In genomic region chrX:77143907-77144306, GRCh38 we compare ENCODE assay signal across 40 cellular contexts.
"Had no signal": no experiment of that assay in that cellular context is flagged by ENCODE, and none has a peak within 500 bp of the region (broad histone marks: within the 10 kb centered on the region; RNA-seq: fewer than 3 reads in every experiment).

No MANE protein-coding gene starts in this region.

- H3K36me3 ChIP-seq: adrenal gland, ascending aorta, brain microvascular endothelial cell, breast epithelium, cardiac muscle cell had no signal

- H3K27ac Mint-ChIP-seq: activated naive CD4-positive, alpha-beta T cell treated with anti-CD3 and anti-CD28 coated beads for 36 hours; activated naive CD4-positive, alpha-beta T cell treated with anti-CD3 and anti-CD28 coated beads, Interleukin-2, amount 10 ng/mL, durations not matched to agents 7 days and 5 days; activated naive CD4-positive, alpha-beta T cell treated with anti-CD3 and anti-CD28 coated beads, Interleukin-2, amount 50 U/mL, for 24 hours; activated naive CD4-positive, alpha-beta T cell treated with anti-CD3 and anti-CD28 coated beads, Interleukin-2, amount 50 U/mL, for 72 hours; activated naive CD8-positive, alpha-beta T cell; activated naive CD8-positive, alpha-beta T cell treated with anti-CD3 and anti-CD28 coated beads for 36 hours; activated naive CD8-positive, alpha-beta T cell treated with anti-CD3 and anti-CD28 coated beads, Interleukin-2, amount 10 ng/mL, durations not matched to agents 7 days and 5 days; activated naive CD8-positive, alpha-beta T cell treated with anti-CD3 and anti-CD28 coated beads, Interleukin-2, amount 50 U/mL, for 24 hours; activated T-cell treated with anti-CD3 and anti-CD28 coated beads, Interleukin-2, amount 50 U/mL, for 24 hours; activated T-cell treated with anti-CD3 and anti-CD28 coated beads, Interleukin-2, amount 50 U/mL, for 72 hours; activated T-helper 1 cell treated with anti-CD3 and anti-CD28 coated beads, Interleukin-12 subunit alpha, Interleukin-12 subunit beta, Interleukin-2, Interleukin-4 antibody, amounts not matched to agents 30 ng/mL and 10 ng/mL and 1 ng/mL, durations not matched to agents 14 hours and 24 hours and 36 hours; activated T-helper 17 cell treated with anti-CD3 and anti-CD28 coated beads, Interleukin-2, amount 50 U/mL, for 72 hours; activated T-helper 2 cell treated with anti-CD3 and anti-CD28 coated beads, Interferon-gamma antibody, Interleukin-2, Interleukin-4, amounts not matched to agents 10 μg/mL and 5 μg/mL and 100 μg/mL, durations not matched to agents 14 hours and 24 hours and 36 hours; brain had no signal

- H3K27ac ChIP-seq: adrenal gland, ascending aorta, body of pancreas, brain microvascular endothelial cell, breast epithelium, cardiac muscle cell had no signal

- H3K27me3 Mint-ChIP-seq: activated naive CD4-positive, alpha-beta T cell treated with anti-CD3 and anti-CD28 coated beads, Interleukin-2, amount 10 ng/mL, durations not matched to agents 7 days and 5 days; activated naive CD4-positive, alpha-beta T cell treated with anti-CD3 and anti-CD28 coated beads, Interleukin-2, amount 50 U/mL, for 24 hours; activated naive CD8-positive, alpha-beta T cell treated with anti-CD3 and anti-CD28 coated beads for 36 hours; activated naive CD8-positive, alpha-beta T cell treated with anti-CD3 and anti-CD28 coated beads, Interleukin-2, amount 10 ng/mL, durations not matched to agents 7 days and 5 days; activated naive CD8-positive, alpha-beta T cell treated with anti-CD3 and anti-CD28 coated beads, Interleukin-2, amount 50 U/mL, for 24 hours had no signal

- H3K4me1 ChIP-seq: adrenal gland, ascending aorta, body of pancreas, breast epithelium had no signal

- H3K9me3 Mint-ChIP-seq: activated naive CD4-positive, alpha-beta T cell treated with anti-CD3 and anti-CD28 coated beads, Interleukin-2, amount 10 ng/mL, durations not matched to agents 7 days and 5 days; activated naive CD4-positive, alpha-beta T cell treated with anti-CD3 and anti-CD28 coated beads, Interleukin-2, amount 50 U/mL, for 24 hours; activated naive CD8-positive, alpha-beta T cell treated with anti-CD3 and anti-CD28 coated beads, Interleukin-2, amount 50 U/mL, for 24 hours; activated T-cell treated with anti-CD3 and anti-CD28 coated beads, Interleukin-2, amount 50 U/mL, for 24 hours; activated T-cell treated with anti-CD3 and anti-CD28 coated beads, Interleukin-2, amount 50 U/mL, for 4 hours had no signal

- ATAC-seq: activated naive CD4-positive, alpha-beta T cell treated with anti-CD3 and anti-CD28 coated beads, Interleukin-2, amount 50 U/mL, for 72 hours; activated naive CD8-positive, alpha-beta T cell treated with anti-CD3 and anti-CD28 coated beads, Interleukin-2, amount 50 U/mL, for 24 hours; activated T-cell treated with anti-CD3 and anti-CD28 coated beads, Interleukin-2, amount 50 U/mL, for 4 hours; activated T-cell treated with anti-CD3 and anti-CD28 coated beads, Interleukin-2, amount 50 U/mL, for 72 hours; activated T-helper 17 cell treated with anti-CD3 and anti-CD28 coated beads, Interleukin-2, amount 50 U/mL, for 72 hours; body of pancreas had no signal

- FAIRE-seq: bronchial epithelial cell had no signal

- H3K4me3 ChIP-seq: adrenal gland, ascending aorta, body of pancreas, breast epithelium, cardiac muscle cell had no signal

- H3K9me3 ChIP-seq: adrenal gland, body of pancreas had no signal

- DNase-seq: activated effector memory CD4-positive, alpha-beta T cell treated with anti-CD3 and anti-CD28 coated beads, Interleukin-2, amount 50 U/mL, for 16 hours; activated effector memory CD4-positive, alpha-beta T cell treated with Interleukin-2 at 50 U/mL for 16 hours; activated gamma-delta T cell; activated gamma-delta T cell treated with Interleukin-2 at 50 U/mL for 16 hours; activated naive CD4-positive, alpha-beta T cell; activated naive CD4-positive, alpha-beta T cell treated with anti-CD3 and anti-CD28 coated beads for 36 hours; activated naive CD4-positive, alpha-beta T cell treated with anti-CD3 and anti-CD28 coated beads, Interleukin-2, amount 10 ng/mL, durations not matched to agents 7 days and 5 days; activated naive CD4-positive, alpha-beta T cell treated with anti-CD3 and anti-CD28 coated beads, Interleukin-2, amount 50 U/mL, for 16 hours; activated naive CD4-positive, alpha-beta T cell treated with Interleukin-2 at 50 U/mL for 16 hours; activated naive CD8-positive, alpha-beta T cell treated with anti-CD3 and anti-CD28 coated beads for 36 hours; activated naive CD8-positive, alpha-beta T cell treated with anti-CD3 and anti-CD28 coated beads, Interleukin-2, amount 10 ng/mL, durations not matched to agents 7 days and 5 days; activated naive CD8-positive, alpha-beta T cell treated with anti-CD3 and anti-CD28 coated beads, Interleukin-2, amount 50 U/mL, for 24 hours; activated T-cell treated with anti-CD3 and anti-CD28 coated beads for 4 hours; activated T-cell treated with anti-CD3 and anti-CD28 coated beads, Interleukin-2, amount 50 U/mL, for 1 hour; activated T-cell treated with anti-CD3 and anti-CD28 coated beads, Interleukin-2, amount 50 U/mL, for 24 hours; activated T-cell treated with anti-CD3 and anti-CD28 coated beads, Interleukin-2, amount 50 U/mL, for 4 hours; activated T-cell treated with anti-CD3 and anti-CD28 coated beads, Interleukin-2, amount 50 U/mL, for 48 hours; activated T-cell treated with anti-CD3 and anti-CD28 coated beads, Interleukin-2, amount 50 U/mL, for 72 hours; adrenal gland; amniotic stem cell; amygdala; anterior cingulate cortex; aorta; body of pancreas; brain microvascular endothelial cell; caudate nucleus; central memory CD4-positive, alpha-beta T cell; cerebellar nuclear complex had no signal

- H3K27me3 ChIP-seq: ascending aorta, body of pancreas, brain microvascular endothelial cell, cardiac muscle cell had no signal

- H3K4me3 Mint-ChIP-seq: activated naive CD4-positive, alpha-beta T cell treated with anti-CD3 and anti-CD28 coated beads for 36 hours; activated naive CD4-positive, alpha-beta T cell treated with anti-CD3 and anti-CD28 coated beads, Interleukin-2, amount 10 ng/mL, durations not matched to agents 7 days and 5 days; activated naive CD4-positive, alpha-beta T cell treated with anti-CD3 and anti-CD28 coated beads, Interleukin-2, amount 50 U/mL, for 24 hours; activated naive CD8-positive, alpha-beta T cell; activated naive CD8-positive, alpha-beta T cell treated with anti-CD3 and anti-CD28 coated beads for 36 hours; activated naive CD8-positive, alpha-beta T cell treated with anti-CD3 and anti-CD28 coated beads, Interleukin-2, amount 10 ng/mL, durations not matched to agents 7 days and 5 days; activated naive CD8-positive, alpha-beta T cell treated with anti-CD3 and anti-CD28 coated beads, Interleukin-2, amount 50 U/mL, for 24 hours; activated T-cell treated with anti-CD3 and anti-CD28 coated beads, Interleukin-2, amount 50 U/mL, for 24 hours; activated T-cell treated with anti-CD3 and anti-CD28 coated beads, Interleukin-2, amount 50 U/mL, for 4 hours; activated T-cell treated with anti-CD3 and anti-CD28 coated beads, Interleukin-2, amount 50 U/mL, for 72 hours; activated T-helper 1 cell treated with anti-CD3 and anti-CD28 coated beads, Interleukin-12 subunit alpha, Interleukin-12 subunit beta, Interleukin-2, Interleukin-4 antibody, amounts not matched to agents 30 ng/mL and 10 ng/mL and 1 ng/mL, durations not matched to agents 14 hours and 24 hours and 36 hours; activated T-helper 17 cell treated with anti-CD3 and anti-CD28 coated beads, Interleukin-2, amount 50 U/mL, for 72 hours; brain; central memory CD8-positive, alpha-beta T cell had no signal

- H3K4me1 Mint-ChIP-seq: activated naive CD4-positive, alpha-beta T cell treated with anti-CD3 and anti-CD28 coated beads, Interleukin-2, amount 10 ng/mL, durations not matched to agents 7 days and 5 days; activated naive CD4-positive, alpha-beta T cell treated with anti-CD3 and anti-CD28 coated beads, Interleukin-2, amount 50 U/mL, for 24 hours; activated naive CD8-positive, alpha-beta T cell treated with anti-CD3 and anti-CD28 coated beads for 36 hours; activated naive CD8-positive, alpha-beta T cell treated with anti-CD3 and anti-CD28 coated beads, Interleukin-2, amount 10 ng/mL, durations not matched to agents 7 days and 5 days; activated naive CD8-positive, alpha-beta T cell treated with anti-CD3 and anti-CD28 coated beads, Interleukin-2, amount 50 U/mL, for 24 hours; activated T-helper 17 cell treated with anti-CD3 and anti-CD28 coated beads, Interleukin-2, amount 50 U/mL, for 72 hours; brain; central memory CD8-positive, alpha-beta T cell had no signal

- H3K36me3 Mint-ChIP-seq: activated naive CD4-positive, alpha-beta T cell treated with anti-CD3 and anti-CD28 coated beads, Interleukin-2, amount 10 ng/mL, durations not matched to agents 7 days and 5 days; activated naive CD4-positive, alpha-beta T cell treated with anti-CD3 and anti-CD28 coated beads, Interleukin-2, amount 50 U/mL, for 24 hours; activated naive CD4-positive, alpha-beta T cell treated with anti-CD3 and anti-CD28 coated beads, Interleukin-2, amount 50 U/mL, for 72 hours; activated naive CD8-positive, alpha-beta T cell; activated naive CD8-positive, alpha-beta T cell treated with anti-CD3 and anti-CD28 coated beads for 36 hours; activated naive CD8-positive, alpha-beta T cell treated with anti-CD3 and anti-CD28 coated beads, Interleukin-2, amount 10 ng/mL, durations not matched to agents 7 days and 5 days; brain had no signal
